ENCODE assay signal across 23 cellular contexts in genomic region chr3:150070271-150070670, GRCh38.
"Had no signal": no experiment of that assay in that cellular context is flagged by ENCODE, and none has a peak within 500 bp of the region (broad histone marks: within the 10 kb centered on the region; RNA-seq: fewer than 3 reads in every experiment).

No MANE protein-coding gene starts in this region.

- ATAC-seq: foreskin keratinocyte; left ventricle myocardium superior; lower lobe of right lung; natural killer cell treated with Interleukin-12 subunit alpha and Interleukin-12 subunit beta and Interleukin-15 and Interleukin-18, amount 100 ng/mL, for 72 hours; pancreas; right lobe of liver; stimulated activated memory B cell treated with anti-CD40 and anti-IgM and Interleukin-4, amounts not matched to agents 10 μg/mL and 1 μg/mL and 100 μg/mL, for 72 hours had no signal

- H3K27me3 ChIP-seq: esophagus muscularis mucosa, foreskin keratinocyte, pancreas, right lobe of liver, thyroid gland, upper lobe of left lung had no signal

- H3K4me1 ChIP-seq: esophagus muscularis mucosa, lower lobe of right lung, pancreas, right lobe of liver, suprapubic skin, thyroid gland, upper lobe of left lung had no signal

- H3K4me1 Mint-ChIP-seq: immature natural killer cell, naive B cell had no signal

- H3K4me3 Mint-ChIP-seq: immature natural killer cell; naive B cell; natural killer cell treated with Interleukin-12 subunit alpha and Interleukin-12 subunit beta and Interleukin-15 and Interleukin-18, amount 100 ng/mL, for 72 hours; neural crest cell; stimulated activated memory B cell treated with anti-CD40 and anti-IgM and Interleukin-4, amounts not matched to agents 10 μg/mL and 1 μg/mL and 100 μg/mL, for 72 hours; stimulated activated naive CD8-positive, alpha-beta T cell treated with anti-CD3 and anti-CD28 coated beads, Interleukin-15, Interleukin-2, amounts not matched to agents 100 ng/mL and 50 ng/mL, for 24 hours had no signal

- H3K27ac Mint-ChIP-seq: immature natural killer cell; naive B cell; natural killer cell treated with Interleukin-12 subunit alpha and Interleukin-12 subunit beta and Interleukin-15 and Interleukin-18, amount 100 ng/mL, for 72 hours; stimulated activated memory B cell treated with anti-CD40 and anti-IgM and Interleukin-4, amounts not matched to agents 10 μg/mL and 1 μg/mL and 100 μg/mL, for 72 hours; stimulated activated naive CD8-positive, alpha-beta T cell treated with anti-CD3 and anti-CD28 coated beads, Interleukin-15, Interleukin-2, amounts not matched to agents 100 ng/mL and 50 ng/mL, for 24 hours had no signal

- H3K4me3 ChIP-seq: coronary artery, esophagus muscularis mucosa, lower lobe of right lung, pancreas, right lobe of liver, suprapubic skin, thyroid gland, upper lobe of left lung had no signal

- H3K9me3 Mint-ChIP-seq: immature natural killer cell; naive B cell; natural killer cell treated with Interleukin-12 subunit alpha and Interleukin-12 subunit beta and Interleukin-15 and Interleukin-18, amount 100 ng/mL, for 72 hours; neural crest cell; stimulated activated memory B cell treated with anti-CD40 and anti-IgM and Interleukin-4, amounts not matched to agents 10 μg/mL and 1 μg/mL and 100 μg/mL, for 72 hours; stimulated activated naive CD8-positive, alpha-beta T cell treated with anti-CD3 and anti-CD28 coated beads, Interleukin-15, Interleukin-2, amounts not matched to agents 100 ng/mL and 50 ng/mL, for 24 hours had no signal

- H3K36me3 ChIP-seq: esophagus muscularis mucosa, lower lobe of right lung, neutrophil, pancreas, right lobe of liver, suprapubic skin, thyroid gland, upper lobe of left lung had no signal

- H3K36me3 Mint-ChIP-seq: immature natural killer cell; naive B cell; natural killer cell treated with Interleukin-12 subunit alpha and Interleukin-12 subunit beta and Interleukin-15 and Interleukin-18, amount 100 ng/mL, for 72 hours; stimulated activated memory B cell treated with anti-CD40 and anti-IgM and Interleukin-4, amounts not matched to agents 10 μg/mL and 1 μg/mL and 100 μg/mL, for 72 hours had no signal

- H3K9me3 ChIP-seq: esophagus muscularis mucosa, lower lobe of right lung, neutrophil, pancreas, right lobe of liver, suprapubic skin, thyroid gland, upper lobe of left lung had no signal

- DNase-seq: dermis blood vessel endothelial cell; effector memory CD4-positive, alpha-beta T cell; foreskin keratinocyte; hypothalamus; immature natural killer cell; islet precursor cell; kidney glomerular epithelial cell; left ventricle myocardium superior; lower lobe of right lung; naive B cell; pancreas; right lobe of liver; stimulated activated CD4-positive, alpha-beta T cell treated with anti-CD3 and anti-CD28 coated beads, Interleukin-4, amount 100 ng/mL, for 4 hours; upper lobe of left lung had no signal

- H3K27ac ChIP-seq: coronary artery, esophagus muscularis mucosa, foreskin keratinocyte, lower lobe of right lung, neutrophil, pancreas, right lobe of liver, suprapubic skin, thyroid gland, upper lobe of left lung had no signal
